ENCODE assay signal across 14 cellular contexts in genomic region chr15:25783134-25783533, GRCh38.
DNase-seq lines count a peak whose midpoint lies in the region; ATAC-seq and TF ChIP-seq lines count a peak whose summit lies in the region.
"Had no signal": no experiment of that assay in that cellular context is flagged by ENCODE, and none has a peak within 500 bp of the region (broad histone marks: within the 10 kb centered on the region; RNA-seq: fewer than 3 reads in every experiment).

No MANE protein-coding gene starts in this region.

- H3K27me3 Mint-ChIP-seq in CD8-positive, alpha-beta T cell (ENCODE audit: low read depth), result no peaks in the 10 kb centered on the region

- peak overlapping the region; percentile 98 for H2AK5ac ChIP-seq in IMR-90 (ENCODE audit: low read depth, low read length)

- in situ Hi-C loops in IMR-90 (cut with MboI; ENCODE audit: low sequenced_read_pairs), result no loop called here

- peak overlapping the region; percentile 98 for H4K91ac ChIP-seq in IMR-90 (ENCODE audit: insufficient read depth, low read depth, low read length)

- peak overlapping the region; percentile 95; the same call in 1 of the 2 replicates for H3K14ac ChIP-seq in IMR-90 (replicated peaks; ENCODE audit: low read depth, low read length)

- no peak for DNase-seq in CD8-positive, alpha-beta T cell
- no peak for DNase-seq in IMR-90
- no peak for DNase-seq in coronary artery (ENCODE audit: low spot score)
- DNase-seq in osteoblast (ENCODE audit: insufficient read length, low spot score, missing footprints), result peak; percentile 70
- DNase-seq in heart left ventricle, result no peak
- no peak for DNase-seq in activated naive CD4-positive, alpha-beta T cell treated with Interleukin-2 at 50 U/mL for 16 hours
- DNase-seq: DMS 273 treated with DMSO at 0.1 percent for 48 hours, KG1, NCI-H1092 treated with DMSO at 0.1 percent for 48 hours, NCI-H1694 treated with DMSO at 0.1 percent for 48 hours had no signal

- H3K79me2 ChIP-seq in osteoblast (ENCODE audit: insufficient read depth, low read length), result peaks cover 24% of the 10 kb centered on the region

- ATAC-seq in CD8-positive, alpha-beta T cell, result no peak
- no peak for ATAC-seq in IMR-90 (ENCODE audit: low read depth)
- no peak for ATAC-seq in GM19035 (IDR thresholded peaks at IDR 0.05; ENCODE audit: unreplicated experiment)
- ATAC-seq in heart left ventricle, result no peak
- ATAC-seq: HCT116, PC-3 had no signal

- peaks cover 10% of the 10 kb centered on the region for H3K36me3 Mint-ChIP-seq in CD8-positive, alpha-beta T cell

- no peaks in the 10 kb centered on the region for H3K9me3 ChIP-seq in CD8-positive, alpha-beta T cell (ENCODE audit: low read length)
- H3K9me3 ChIP-seq in IMR-90 (ENCODE audit: control insufficient read depth, insufficient read depth, low read length) (no peaks in the 10 kb centered on the region), osteoblast (ENCODE audit: low read depth, low read length) (no peaks in the 10 kb centered on the region), heart left ventricle (no peaks in the 10 kb centered on the region)

- peak overlapping the region; percentile 98 for H3K4ac ChIP-seq in IMR-90 (ENCODE audit: low read depth, low read length)

- H3K9me1 ChIP-seq in IMR-90 (ENCODE audit: insufficient read depth, low read length), result peaks cover 26% of the 10 kb centered on the region

- no peak for TF ChIP-seq RAD21 in IMR-90 (IDR thresholded peaks at IDR 0.05; ENCODE audit: low read length)

- no peak overlapping the region for H3K4me3 ChIP-seq in CD8-positive, alpha-beta T cell (ENCODE audit: low read depth, low read length)
- H3K4me3 ChIP-seq in IMR-90 (ENCODE audit: insufficient read depth, low read depth, low read length), result no peak overlapping the region
- H3K4me3 ChIP-seq in coronary artery, result no peak overlapping the region
- no peak overlapping the region for H3K4me3 ChIP-seq in osteoblast (ENCODE audit: insufficient read depth, low read length)
- no peak overlapping the region for H3K4me3 ChIP-seq in heart left ventricle

- no peak overlapping the region for H3K23ac ChIP-seq in IMR-90 (ENCODE audit: low read depth, low read length)

- no peak overlapping the region for H3K4me3 Mint-ChIP-seq in CD8-positive, alpha-beta T cell
- H3K4me3 Mint-ChIP-seq: B cell had no signal

- TF ChIP-seq CTCF in CD8-positive, alpha-beta T cell (IDR thresholded peaks at IDR 0.05), result no peak
- TF ChIP-seq CTCF in IMR-90 (conservative IDR thresholded peaks at IDR 0.05; ENCODE audit: low read depth, low read length), result no peak
- no peak for TF ChIP-seq CTCF in coronary artery (IDR thresholded peaks at IDR 0.05)
- no peak for TF ChIP-seq CTCF in osteoblast (IDR thresholded peaks at IDR 0.05; ENCODE audit: extremely low read depth, low read depth, low read length)
- no peak for TF ChIP-seq CTCF in heart left ventricle (IDR thresholded peaks at IDR 0.05)

- no peaks in the 10 kb centered on the region for H3K27me3 ChIP-seq in CD8-positive, alpha-beta T cell (ENCODE audit: insufficient read depth, low read length)
- H3K27me3 ChIP-seq in IMR-90 (ENCODE audit: control insufficient read depth, insufficient read depth, low read length), result no peaks in the 10 kb centered on the region
- H3K27me3 ChIP-seq in osteoblast (ENCODE audit: insufficient read depth, low read length), result no peaks in the 10 kb centered on the region
- H3K27me3 ChIP-seq in heart left ventricle, result no peaks in the 10 kb centered on the region

- intact Hi-C loops in CD8-positive, alpha-beta T cell (cut with DNase I, micrococcal nuclease), result loop anchor here (1.0 to 2.0 kb wide), 3 partner anchors 80 to 151 kb away; partner anchors contain the start of gene ATP10A (in 1 of the 2)
- intact Hi-C loops in IMR-90 (cut with micrococcal nuclease) (no loop called here), heart left ventricle (cut with DNase I) (no loop called here)

- peak overlapping the region; percentile 88 to 89; a peak in 2 of 4 replicates for H4K8ac ChIP-seq in IMR-90 (ENCODE audit: low read depth in 2 of 2, low read length in 2 of 2)

- no peak overlapping the region for H3K4me2 ChIP-seq in IMR-90 (ENCODE audit: low read depth, low read length)
- no peak overlapping the region for H3K4me2 ChIP-seq in osteoblast (ENCODE audit: insufficient read depth, low read length)

- no peak overlapping the region for H3K56ac ChIP-seq in IMR-90 (ENCODE audit: extremely low read depth, insufficient read depth, low read length)

- CTCF ChIA-PET in CD8-positive, alpha-beta T cell (lab: Charles Lee), result interaction anchor here (0.6 to 2.6 kb wide), 14 partner anchors 10 to 154 kb away, joined by 3 to 18 read pairs (median 4); partner anchors contain the start of gene ATP10A
- CTCF ChIA-PET in IMR-90 (lab: Yijun Ruan, JAX), result interaction anchor here (1.1 to 1.2 kb wide), 4 partner anchors 8 to 150 kb away, joined by 3 to 9 read pairs (median 6); no protein-coding TSS in a partner anchor

- no peak overlapping the region for H3K9ac ChIP-seq in IMR-90 (ENCODE audit: low read depth, low read length)

- POLR2A ChIA-PET in CD8-positive, alpha-beta T cell (lab: Charles Lee), result interaction anchor here (1.4 kb wide), 1 partner anchor 79 kb away, joined by 4 read pairs; no protein-coding TSS in a partner anchor
- POLR2A ChIA-PET in IMR-90 (lab: Charles Lee; ENCODE audit: unreplicated experiment), result no interaction called here

- H3K9me3 Mint-ChIP-seq in CD8-positive, alpha-beta T cell, result no peaks in the 10 kb centered on the region

- no peak; the same call in 1 of the 2 replicates for TF ChIP-seq POLR2A in IMR-90 (IDR thresholded peaks at IDR 0.05; ENCODE audit: low read depth, low read length)
- TF ChIP-seq POLR2A in heart left ventricle (IDR thresholded peaks at IDR 0.05), result no peak

- no peak overlapping the region; the same call in 1 of the 2 replicates for H3K18ac ChIP-seq in IMR-90 (ENCODE audit: low read depth, low read length)

- H3K36me3 ChIP-seq in CD8-positive, alpha-beta T cell (ENCODE audit: insufficient read depth, low read length), result no peaks in the 10 kb centered on the region
- H3K36me3 ChIP-seq in IMR-90 (ENCODE audit: control insufficient read depth, insufficient read depth, low read length) (no peaks in the 10 kb centered on the region), osteoblast (ENCODE audit: insufficient read depth, low read length) (peaks cover 8% of the 10 kb centered on the region), heart left ventricle (peaks cover 0 to 3% (median 0%) of the 10 kb centered on the region in 9 donors)

- H2BK20ac ChIP-seq in IMR-90 (ENCODE audit: low read depth, low read length), result peak overlapping the region; percentile 98

- no TSS peak for BruUV-seq in IMR-90 (replicated peaks; lab: Mats Ljungman, UMichigan)

- H3K27ac Mint-ChIP-seq in CD8-positive, alpha-beta T cell, result peak overlapping the region; percentile 32
- H3K27ac Mint-ChIP-seq: B cell had no signal

- H3K4me1 ChIP-seq in CD8-positive, alpha-beta T cell (ENCODE audit: insufficient read depth, low read length), result peaks cover 11% of the 10 kb centered on the region
- peaks cover 36% of the 10 kb centered on the region for H3K4me1 ChIP-seq in IMR-90 (ENCODE audit: control insufficient read depth, insufficient read depth, low read length)
- peaks cover 42% of the 10 kb centered on the region for H3K4me1 ChIP-seq in osteoblast (ENCODE audit: insufficient read depth, low read length)
- peaks cover 0 to 37% (median 12%) of the 10 kb centered on the region in 12 donors for H3K4me1 ChIP-seq in heart left ventricle

- peak overlapping the region; percentile 45 for H4K5ac ChIP-seq in IMR-90 (ENCODE audit: low read depth, low read length)

- peak overlapping the region; percentile 32 for H2AK9ac ChIP-seq in IMR-90 (replicated peaks; ENCODE audit: low read depth, low read length, poor library complexity)

- H3K79me1 ChIP-seq in IMR-90 (ENCODE audit: low read depth in 1 of 2, low read length in 2 of 2), result peaks cover 34 to 67% of the 10 kb centered on the region in 2 experiments

- H3K4me1 Mint-ChIP-seq in CD8-positive, alpha-beta T cell (ENCODE audit: low read depth), result peaks cover 24% of the 10 kb centered on the region

- no peak overlapping the region for H3K27ac ChIP-seq in CD8-positive, alpha-beta T cell (ENCODE audit: low read depth, low read length)
- no peak overlapping the region for H3K27ac ChIP-seq in IMR-90 (ENCODE audit: insufficient read depth, low read length)
- peak overlapping the region; percentile 41 to 56 for H3K27ac ChIP-seq in coronary artery
- no peak overlapping the region for H3K27ac ChIP-seq in osteoblast (ENCODE audit: low read depth, low read length)
- no peak overlapping the region for H3K27ac ChIP-seq in heart left ventricle

- 100% methylated on average over 1 of the region's 3 CpGs; no CpG with 5 or more reads in 1 of the 2 experiments for WGBS in IMR-90 (ENCODE audit: extremely low coverage in 2 of 2, insufficient read length in 1 of 2), 2 experiments
- WGBS in heart left ventricle, 4 donors, result 71 to 86% (median 78%) methylated on average over 3 of the region's 3 CpGs

- H4K20me1 ChIP-seq in IMR-90 (ENCODE audit: insufficient read depth, low read length), result no peaks in the 10 kb centered on the region
- no peaks in the 10 kb centered on the region for H4K20me1 ChIP-seq in osteoblast (ENCODE audit: insufficient read depth, low read length)

- dilution Hi-C loops in IMR-90 (cut with HindIII; ENCODE audit: low sequenced_read_pairs, unreplicated experiment), result no loop called here

- H2AFZ ChIP-seq in IMR-90 (replicated peaks; ENCODE audit: low read length, poor library complexity) (no peak overlapping the region), osteoblast (ENCODE audit: low read length) (no peak overlapping the region)

- peak overlapping the region; percentile 97 for H2BK120ac ChIP-seq in IMR-90 (ENCODE audit: low read depth, low read length)

- H2BK15ac ChIP-seq in IMR-90 (ENCODE audit: low read depth, low read length), result peak overlapping the region; percentile 91; the same call in 2 of the 3 replicates

- peak overlapping the region; percentile 86 for H2BK5ac ChIP-seq in IMR-90 (ENCODE audit: low read depth, low read length, poor library complexity, severe bottlenecking)

TF ChIP-seq in IMR-90, 13 proteins besides CTCF, POLR2A, EP300 and RAD21:
- TF ChIP-seq FOS (IDR thresholded peaks at IDR 0.05; ENCODE audit: low read depth, low read length) (no peak), USF2 (IDR thresholded peaks at IDR 0.05; ENCODE audit: low read depth, low read length) (no peak), CHD1 (IDR thresholded peaks at IDR 0.05; ENCODE audit: low read depth, low read length) (no peak)

Comparison
In these comparisons a context has a peak if more than half of its experiments do, and no peak if none do; other contexts are left out.
1. H3K27ac ChIP-seq: peak in coronary artery (2 of 2); none in CD8-positive, alpha-beta T cell (single experiment), IMR-90 (single experiment), osteoblast (single experiment) and heart left ventricle (0 of 12).
2. intact Hi-C loops: an anchor here in CD8-positive, alpha-beta T cell (1.0 to 2.0 kb wide); none called in IMR-90 and heart left ventricle.